ENCODE assay signal across 14 cellular contexts in the genomic region with DNA sequence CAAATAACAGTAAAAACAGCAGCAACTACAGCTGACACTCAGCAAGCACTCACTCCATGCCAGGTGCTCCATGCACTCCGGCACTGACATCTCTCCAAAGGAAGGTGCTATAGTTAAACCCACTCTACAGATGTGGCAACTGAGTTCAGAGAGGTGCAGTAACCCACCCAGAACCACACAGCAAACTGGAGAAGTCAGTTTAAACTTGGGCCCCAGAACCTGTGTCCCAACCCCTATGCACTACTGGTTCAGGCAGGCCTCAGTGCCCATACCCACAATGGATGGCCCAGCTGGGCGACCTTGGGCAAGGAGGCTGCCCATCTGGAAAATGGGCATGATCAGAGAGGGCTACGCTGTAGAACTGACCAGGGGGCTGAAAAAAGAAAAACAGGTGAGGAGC. TPM values are rescaled to one million over a fixed set of nuclear protein-coding genes. Genes with fewer than 3 reads are reported as not detected.
A peak's percentile ranks its signal among the peaks of the same experiment; 100 is the strongest.
DNase-seq lines count a peak whose midpoint lies in the region; TF ChIP-seq lines count a peak whose summit lies in the region.
"Had no signal": no experiment of that assay in that cellular context is flagged by ENCODE, and none has a peak within 500 bp of the region (broad histone marks: within the 10 kb centered on the region; RNA-seq: fewer than 3 reads in every experiment).

No MANE protein-coding gene starts in this region.

- no TSS peak for BruUV-seq in OCI-LY7 (replicated peaks; lab: Mats Ljungman, UMichigan)

- H4K20me1 ChIP-seq in OCI-LY7 (ENCODE audit: insufficient read depth, low read length), result no peaks in the 10 kb centered on the region
- H4K20me1 ChIP-seq in SK-N-SH (ENCODE audit: insufficient read depth), result 0 out of 2 replicates have a peak, but pooled peaks cover 4% of the 10 kb centered on the region

- H3K36me3 Mint-ChIP-seq in CD4-positive, alpha-beta memory T cell, result no peaks in the 10 kb centered on the region

- no peak overlapping the region for H3K9ac ChIP-seq in SK-N-SH

- peaks cover 82% of the 10 kb centered on the region for H3K4me1 ChIP-seq in CD4-positive, alpha-beta memory T cell (ENCODE audit: insufficient read depth, low read length)
- peaks cover 91% of the 10 kb centered on the region for H3K4me1 ChIP-seq in OCI-LY7 (ENCODE audit: insufficient read depth, low read length, poor library complexity, severe bottlenecking)
- H3K4me1 ChIP-seq in effector memory CD4-positive, alpha-beta T cell (ENCODE audit: control insufficient read depth, insufficient read depth, low read length, poor library complexity, severe bottlenecking), result peaks cover 65% of the 10 kb centered on the region
- peaks cover 0 to 18% of the 10 kb centered on the region in 2 experiments; a peak in 2 of 4 replicates for H3K4me1 ChIP-seq in SK-N-SH (ENCODE audit: control insufficient read depth in 1 of 2, insufficient read depth in 2 of 2, low read depth in 1 of 2, low read length in 1 of 2)

- peak overlapping the region; percentile 40 to 96 (median 80) for H3K27ac Mint-ChIP-seq in CD4-positive, alpha-beta memory T cell

- no peaks in the 10 kb centered on the region for H3K36me3 ChIP-seq in CD4-positive, alpha-beta memory T cell (ENCODE audit: insufficient read depth, low read length)
- no peaks in the 10 kb centered on the region for H3K36me3 ChIP-seq in OCI-LY7 (ENCODE audit: insufficient read depth, low read length)
- no peaks in the 10 kb centered on the region for H3K36me3 ChIP-seq in effector memory CD4-positive, alpha-beta T cell (ENCODE audit: control insufficient read depth, insufficient read depth, low read length)
- H3K36me3 ChIP-seq in SK-N-SH (replicated peaks in 1 of 2; ENCODE audit: control insufficient read depth in 1 of 2, insufficient read depth in 2 of 2, low read length in 1 of 2), result no peaks in the 10 kb centered on the region
- H3K36me3 ChIP-seq: MG63 had no signal

- POLR2A ChIA-PET in CD4-positive, alpha-beta memory T cell (lab: Charles Lee; ENCODE audit: partially characterized antibody), result interaction anchor here (0.5 to 0.9 kb wide), 2 partner anchors 16 to 123 kb away, joined by 3 read pairs; no protein-coding TSS in a partner anchor
- POLR2A ChIA-PET in OCI-LY7 (lab: Charles Lee) (interaction anchor here (0.6 to 1.1 kb wide), 3 partner anchors 72 to 102 kb away, joined by 3 read pairs; no protein-coding TSS in a partner anchor), SK-N-SH (lab: Yijun Ruan, JAX) (no interaction called here)

- peaks cover 53 to 88% (median 71%) of the 10 kb centered on the region in 4 donors for H3K4me1 Mint-ChIP-seq in CD4-positive, alpha-beta memory T cell

- H3K9me2 ChIP-seq in OCI-LY7 (ENCODE audit: insufficient read depth, low read length) (no peaks in the 10 kb centered on the region), SK-N-SH (no peaks in the 10 kb centered on the region)

- H3K4me3 ChIP-seq in CD4-positive, alpha-beta memory T cell (ENCODE audit: low read length in 2 of 2), result no peak overlapping the region
- H3K4me3 ChIP-seq in OCI-LY7 (ENCODE audit: low read depth, low read length, poor library complexity, severe bottlenecking), result peak overlapping the region; percentile 7
- no peak overlapping the region for H3K4me3 ChIP-seq in effector memory CD4-positive, alpha-beta T cell (ENCODE audit: insufficient read depth, low read depth, low read length, poor library complexity, severe bottlenecking)
- H3K4me3 ChIP-seq in SK-N-SH (ENCODE audit: low read depth in 2 of 2, low read length in 1 of 2), result no peak overlapping the region
- H3K4me3 ChIP-seq: MG63 had no signal

- H3K27me3 Mint-ChIP-seq in CD4-positive, alpha-beta memory T cell, result no peaks in the 10 kb centered on the region

- intact Hi-C loops in CD4-positive, alpha-beta memory T cell (cut with micrococcal nuclease), result no loop called here
- intact Hi-C loops in OCI-LY7 (cut with micrococcal nuclease; ENCODE audit: unreplicated experiment), result loop anchor here (2.0 to 5.0 kb wide), 2 partner anchors 34 to 140 kb away; no protein-coding TSS in a partner anchor

- H3K4me3 Mint-ChIP-seq in CD4-positive, alpha-beta memory T cell, result peak overlapping the region in 1 of 8 donors; percentile 23

- no peaks in the 10 kb centered on the region for H3K9me3 Mint-ChIP-seq in CD4-positive, alpha-beta memory T cell

- peak in 1 of 5 donors; percentile 12 for DNase-seq in CD4-positive, alpha-beta memory T cell
- no peak for DNase-seq in OCI-LY7 (ENCODE audit: low spot score)
- DNase-seq in effector memory CD4-positive, alpha-beta T cell, result no peak
- DNase-seq in activated CD4-positive, alpha-beta T cell treated with anti-CD3 and anti-CD28 coated beads, Interleukin-2, amount 50 U/mL, for 1 hour, result no peak
- DNase-seq in islet precursor cell, result no peak
- no peak for DNase-seq in SK-N-SH
- no peak for DNase-seq in NCI-H2196 (lab: John Stamatoyannopoulos, UW; ENCODE audit: unreplicated experiment)
- DNase-seq: AML-193, EL, KBM-7, NCI-H187 treated with DMSO at 0.1 percent for 48 hours, NCI-H510A treated with DMSO at 0.1 percent for 48 hours had no signal

- H3F3A ChIP-seq in SK-N-SH (replicated peaks; ENCODE audit: insufficient read depth), result no peaks in the 10 kb centered on the region

- H3K4me2 ChIP-seq in OCI-LY7 (ENCODE audit: low read length) (peak overlapping the region; percentile 91), SK-N-SH (no peak overlapping the region)

- no peaks in the 10 kb centered on the region for H3K27me3 ChIP-seq in CD4-positive, alpha-beta memory T cell (ENCODE audit: insufficient read depth, low read length)
- no peaks in the 10 kb centered on the region for H3K27me3 ChIP-seq in effector memory CD4-positive, alpha-beta T cell (replicated peaks; ENCODE audit: control insufficient read depth, insufficient read depth, low read length, poor library complexity, severe bottlenecking)
- no peaks in the 10 kb centered on the region for H3K27me3 ChIP-seq in SK-N-SH (ENCODE audit: insufficient read depth)
- H3K27me3 ChIP-seq: MG63 had no signal

- 87% methylated on average over 2 of the region's 3 CpGs for WGBS in SK-N-SH (ENCODE audit: low lambda C conversion rate)

- no peak for TF ChIP-seq EP300 in SK-N-SH (IDR thresholded peaks at IDR 0.05; ENCODE audit: borderline replicate concordance in 1 of 2, low read depth in 1 of 2, low read length in 1 of 2)

- H3K79me2 ChIP-seq in OCI-LY7 (ENCODE audit: insufficient read depth, low read depth, low read length) (no peaks in the 10 kb centered on the region), SK-N-SH (ENCODE audit: insufficient read depth) (no peaks in the 10 kb centered on the region)

- CTCF ChIA-PET in CD4-positive, alpha-beta memory T cell (lab: Charles Lee; ENCODE audit: partially characterized antibody), result interaction anchor here (0.9 to 1.6 kb wide), 6 partner anchors 8 to 141 kb away, joined by 3 to 5 read pairs (median 3); no protein-coding TSS in a partner anchor
- CTCF ChIA-PET in OCI-LY7 (lab: Charles Lee; ENCODE audit: unreplicated experiment), result interaction anchor here (0.6 to 1.0 kb wide), 4 partner anchors 109 to 147 kb away, joined by 3 to 4 read pairs (median 4); no protein-coding TSS in a partner anchor
- CTCF ChIA-PET in SK-N-SH (lab: Yijun Ruan, JAX), result interaction anchor here (0.7 to 2.3 kb wide), 18 partner anchors 8 to 206 kb away, joined by 3 to 20 read pairs (median 4); a partner anchor contains a TSS

- no peaks in the 10 kb centered on the region for H3K9me3 ChIP-seq in CD4-positive, alpha-beta memory T cell (ENCODE audit: control insufficient read depth in 1 of 2, low read length in 2 of 2)
- no peaks in the 10 kb centered on the region for H3K9me3 ChIP-seq in OCI-LY7 (ENCODE audit: low read length)
- H3K9me3 ChIP-seq in effector memory CD4-positive, alpha-beta T cell (ENCODE audit: control insufficient read depth, low read length), result no peaks in the 10 kb centered on the region
- H3K9me3 ChIP-seq in SK-N-SH, result no peaks in the 10 kb centered on the region
- H3K9me3 ChIP-seq: MG63 had no signal

- TF ChIP-seq CTCF in 22Rv1 (IDR thresholded peaks at IDR 0.05) (0 out of 2 replicates have a peak, but pooled peaks have one; percentile 1), OCI-LY7 (conservative IDR thresholded peaks at IDR 0.05; ENCODE audit: low read length) (peak; percentile 34; the same call in 1 of the 2 replicates), SK-N-SH (IDR thresholded peaks at IDR 0.05) (no peak)

- H2AFZ ChIP-seq in OCI-LY7 (ENCODE audit: low read length) (peak overlapping the region; percentile 29; the same call in 1 of the 2 replicates), SK-N-SH (ENCODE audit: low read depth) (no peak overlapping the region)

- H3K27ac ChIP-seq in 22Rv1, result no peak overlapping the region
- H3K27ac ChIP-seq in CD4-positive, alpha-beta memory T cell (ENCODE audit: low read depth, low read length), result peak overlapping the region; percentile 10
- H3K27ac ChIP-seq in OCI-LY7 (ENCODE audit: low read depth, low read length, poor library complexity, severe bottlenecking), result peak overlapping the region; percentile 83
- peak overlapping the region; percentile 16 for H3K27ac ChIP-seq in effector memory CD4-positive, alpha-beta T cell (ENCODE audit: insufficient read depth, low read length, poor library complexity, severe bottlenecking)
- H3K27ac ChIP-seq in SK-N-SH (ENCODE audit: low read depth in 2 of 2, low read length in 1 of 2), result no peak overlapping the region

- no peak for TF ChIP-seq RAD21 in SK-N-SH (IDR thresholded peaks at IDR 0.05; ENCODE audit: low read length)

TF ChIP-seq in SK-N-SH, 30 proteins besides CTCF, POLR2A, EP300 and RAD21 (continues in another document):
- no peak for TF ChIP-seq MXI1 (IDR thresholded peaks at IDR 0.05; ENCODE audit: low read depth, low read length)
- no peak for TF ChIP-seq TAF1 (IDR thresholded peaks at IDR 0.05; ENCODE audit: borderline replicate concordance, low read depth, low read length)
- no peak for TF ChIP-seq SMC3 (IDR thresholded peaks at IDR 0.05; ENCODE audit: low read depth, low read length)
- no peak for TF ChIP-seq RCOR1 (IDR thresholded peaks at IDR 0.05; ENCODE audit: low read length)
- no peak for TF ChIP-seq FOSL2 (IDR thresholded peaks at IDR 0.05; ENCODE audit: borderline replicate concordance, low read depth)
- TF ChIP-seq ELF1 (IDR thresholded peaks at IDR 0.05), result no peak
- TF ChIP-seq, protein P1, sequence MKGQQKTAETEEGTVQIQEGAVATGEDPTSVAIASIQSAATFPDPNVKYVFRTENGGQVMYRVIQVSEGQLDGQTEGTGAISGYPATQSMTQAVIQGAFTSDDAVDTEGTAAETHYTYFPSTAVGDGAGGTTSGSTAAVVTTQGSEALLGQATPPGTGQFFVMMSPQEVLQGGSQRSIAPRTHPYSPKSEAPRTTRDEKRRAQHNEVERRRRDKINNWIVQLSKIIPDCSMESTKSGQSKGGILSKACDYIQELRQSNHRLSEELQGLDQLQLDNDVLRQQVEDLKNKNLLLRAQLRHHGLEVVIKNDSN (IDR thresholded peaks at IDR 0.05; ENCODE audit: borderline replicate concordance, low read depth), result no peak
- no peak for TF ChIP-seq FOXM1 (IDR thresholded peaks at IDR 0.05; ENCODE audit: low read depth)

RNA-seq across cellular contexts. Expression of a gene that starts 26.4 kb away (rescaled TPM):
- total RNA-seq in CD4-positive, alpha-beta memory T cell, result 10 to 100 TPM; 88.7 to 93.4 TPM
- 1 to 10 TPM in 1 of 2 donors, under 1 TPM in 1; 0.72 to 4.8 TPM for polyA plus RNA-seq in CD4-positive, alpha-beta memory T cell
- 55.6 and 56.0 TPM in 2 replicates for total RNA-seq in OCI-LY7 (2014; rRNA removed; shearing (Covaris generic))
- 71.1 and 77.8 TPM in 2 replicates for total RNA-seq in OCI-LY7 (2022)
- 8.5 and 9.4 TPM in 2 replicates for polyA plus RNA-seq in SK-N-SH (2012; rRNA removed)
- polyA plus RNA-seq in SK-N-SH (2012; cell fraction: cytosol; rRNA removed), result 5.1 and 7.1 TPM in 2 replicates
- 5.9 and 6.7 TPM in 2 replicates for polyA plus RNA-seq in SK-N-SH (2012; cell fraction: nucleus; rRNA removed)

Comparison
In these comparisons a context has a peak if more than half of its experiments do, and no peak if none do; other contexts are left out.
1. H3K27ac ChIP-seq: peak in CD4-positive, alpha-beta memory T cell (single experiment), OCI-LY7 (single experiment) and effector memory CD4-positive, alpha-beta T cell (single experiment); none in 22Rv1 (single experiment) and SK-N-SH (0 of 2).